In the genomic region with DNA sequence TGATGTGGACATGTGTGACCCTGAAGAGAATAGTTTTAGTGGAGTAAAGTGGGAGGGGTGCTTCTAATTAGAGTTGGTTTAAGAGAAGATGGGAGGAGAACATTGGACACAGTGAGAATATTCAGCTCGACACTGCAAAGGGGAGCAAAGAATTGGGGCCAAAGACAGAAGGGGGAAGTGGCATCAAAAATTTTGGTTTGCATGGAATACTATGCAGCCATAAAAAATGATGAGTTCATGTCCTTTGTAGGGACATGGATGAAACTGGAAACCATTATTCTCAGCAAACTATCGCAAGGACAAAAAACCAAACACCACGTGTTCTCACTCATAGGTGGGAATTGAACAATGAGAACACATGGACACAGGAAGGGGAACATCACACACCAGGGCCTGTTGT, we compare ENCODE assay signal across 1 cellular context. TPM values are rescaled to one million over a fixed set of nuclear protein-coding genes. Genes with fewer than 3 reads are reported as not detected.
"Had no signal": no experiment of that assay in that cellular context is flagged by ENCODE, and none has a peak within 500 bp of the region (broad histone marks: within the 10 kb centered on the region; RNA-seq: fewer than 3 reads in every experiment).

No MANE protein-coding gene starts in this region.

RNA-seq across cellular contexts. Expression of a gene that starts 15.0 kb away (rescaled TPM):
- total RNA-seq: H7 had no signal
